ENCODE assay signal across 16 cellular contexts in the genomic region with DNA sequence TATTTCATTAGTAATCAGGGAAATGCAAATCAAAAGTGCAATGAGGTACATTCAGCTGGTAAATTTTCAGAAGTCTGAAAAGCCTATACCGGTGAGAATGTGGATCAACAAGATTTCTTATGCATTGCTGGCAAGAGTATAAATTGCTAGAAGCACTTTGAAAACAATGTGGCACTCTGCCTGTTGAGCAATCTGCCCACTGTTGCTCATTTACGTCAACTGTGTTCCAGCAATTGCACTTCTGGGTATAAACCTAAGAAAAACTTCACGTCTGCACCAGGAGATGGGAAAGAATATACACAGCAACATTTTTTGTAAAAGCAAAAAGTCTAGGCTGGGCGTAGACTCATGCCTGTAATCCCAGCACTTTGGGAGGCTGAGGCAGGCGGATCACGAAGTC. TPM values are rescaled to one million over a fixed set of nuclear protein-coding genes. Genes with fewer than 3 reads are reported as not detected.
DNase-seq lines count a peak whose midpoint lies in the region; ATAC-seq and TF ChIP-seq lines count a peak whose summit lies in the region.
"Had no signal": no experiment of that assay in that cellular context is flagged by ENCODE, and none has a peak within 500 bp of the region (broad histone marks: within the 10 kb centered on the region; RNA-seq: fewer than 3 reads in every experiment).

No MANE protein-coding gene starts in this region.

- ATAC-seq in GM21526 (IDR thresholded peaks at IDR 0.05; ENCODE audit: low FRiP score, unreplicated experiment): no peak
- ATAC-seq: activated CD4-positive, alpha-beta T cell treated with anti-CD3 and anti-CD28 coated beads for 36 hours had no signal

- no peak overlapping the region for H2AFZ ChIP-seq in Karpas-422 (ENCODE audit: low read length)

- no peaks in the 10 kb centered on the region for H3K9me2 ChIP-seq in Karpas-422 (replicated peaks; ENCODE audit: insufficient read depth, low read length)

- no peaks in the 10 kb centered on the region for H3K9me3 ChIP-seq in Karpas-422 (ENCODE audit: low read length)

- H3K9ac ChIP-seq in Karpas-422 (ENCODE audit: low read length): no peak overlapping the region

- DNase-seq in Ammon's horn (ENCODE audit: low spot score) (peak; percentile 27), amniotic epithelial cell (ENCODE audit: low read depth) (peak; percentile 87), fibroblast of the aortic adventitia (ENCODE audit: low read depth) (peak; percentile 56), renal cortical epithelial cell (ENCODE audit: low read depth) (peak; percentile 76), Karpas-422 (no peak), ecto neural progenitor cell (ENCODE audit: low spot score) (no peak), T-helper 1 cell (no peak)
- DNase-seq: activated CD4-positive, alpha-beta T cell treated with anti-CD3 and anti-CD28 coated beads for 36 hours; activated CD8-positive, alpha-beta memory T cell treated with anti-CD3 and anti-CD28 coated beads, Interleukin-2, amount 50 U/mL, for 48 hours; Calu3; effector CD8-positive, alpha-beta T cell; GDM1; glutamatergic neuron; immature natural killer cell; KBM-7 had no signal

- no peak for TF ChIP-seq CTCF in fibroblast of the aortic adventitia (IDR thresholded peaks at IDR 0.05; ENCODE audit: insufficient read depth, low read length)

- H3K79me2 ChIP-seq in Karpas-422 (ENCODE audit: low read length): no peaks in the 10 kb centered on the region

- H3K4me3 ChIP-seq in fibroblast of the aortic adventitia (ENCODE audit: low read depth, low read length) (no peak overlapping the region), Karpas-422 (ENCODE audit: low read length) (no peak overlapping the region)

- H3K4me1 ChIP-seq in Karpas-422 (ENCODE audit: low read length): peaks cover 2% of the 10 kb centered on the region; the same call in 1 of the 2 replicates

- H4K20me1 ChIP-seq in Karpas-422 (ENCODE audit: insufficient read depth, low read depth, low read length): 0 out of 2 replicates have a peak, but pooled peaks cover 9% of the 10 kb centered on the region

- no peak overlapping the region for H3K4me2 ChIP-seq in Karpas-422 (ENCODE audit: low read depth, low read length, poor library complexity, severe bottlenecking)

- no peaks in the 10 kb centered on the region for H3K36me3 ChIP-seq in Karpas-422 (ENCODE audit: insufficient read depth, low read length)

- no peaks in the 10 kb centered on the region for H3K27me3 ChIP-seq in Karpas-422 (ENCODE audit: low read length)

- H3K27ac ChIP-seq in Karpas-422 (ENCODE audit: low read length): no peak overlapping the region

RNA-seq across cellular contexts. Expression of gene MTERF4, which starts 40.8 kb away (rescaled TPM):
- total RNA-seq in fibroblast of the aortic adventitia (ENCODE audit: low replicate concordance) (36.5 and 73.4 TPM in 2 replicates), renal cortical epithelial cell (30.0 and 44.8 TPM in 2 replicates)
- 45.1 and 49.5 TPM in 2 replicates for total RNA-seq in Karpas-422 (2014; rRNA removed; shearing (Covaris generic); ENCODE audit: low replicate concordance)

Comparison
In these comparisons a context has a peak if more than half of its experiments do, and no peak if none do; other contexts are left out.
1. DNase-seq: peak in Ammon's horn (single experiment), amniotic epithelial cell (single experiment), fibroblast of the aortic adventitia (single experiment) and renal cortical epithelial cell (single experiment); none in Karpas-422 (single experiment), ecto neural progenitor cell (single experiment) and T-helper 1 cell (0 of 5).